ENCODE assay signal across 34 cellular contexts in genomic region chr13:61778531-61778930, GRCh38.
"Had no signal": no experiment of that assay in that cellular context is flagged by ENCODE, and none has a peak within 500 bp of the region (broad histone marks: within the 10 kb centered on the region; RNA-seq: fewer than 3 reads in every experiment).

No MANE protein-coding gene starts in this region.

- ATAC-seq: body of pancreas; effector memory CD8-positive, alpha-beta T cell; gastroesophageal sphincter; mucosa of descending colon; natural killer cell treated with Interleukin-12 subunit alpha and Interleukin-12 subunit beta and Interleukin-15 and Interleukin-18, amount 100 ng/mL, for 72 hours; right lobe of liver; stimulated activated naive CD8-positive, alpha-beta T cell treated with anti-CD3 and anti-CD28 coated beads, Interleukin-15, Interleukin-2, amounts not matched to agents 100 U/mL and 50 U/mL, for 24 hours had no signal

- H3K27ac Mint-ChIP-seq: activated CD4-positive, alpha-beta memory T cell treated with anti-CD3 and anti-CD28 coated beads for 36 hours; activated CD4-positive, alpha-beta T cell treated with anti-CD3 and anti-CD28 coated beads, Interleukin-2, amount 10 ng/mL, durations not matched to agents 24 days and 14 days; activated naive CD4-positive, alpha-beta T cell treated with anti-CD3 and anti-CD28 coated beads for 36 hours; activated naive CD8-positive, alpha-beta T cell treated with anti-CD3 and anti-CD28 coated beads for 36 hours; activated T-helper 1 cell treated with anti-CD3 and anti-CD28 coated beads, Interleukin-12 subunit alpha, Interleukin-12 subunit beta, Interleukin-2, Interleukin-4 antibody, amounts not matched to agents 30 ng/mL and 10 ng/mL and 1 ng/mL, durations not matched to agents 14 hours and 24 hours and 36 hours; effector memory CD8-positive, alpha-beta T cell; natural killer cell treated with Interleukin-12 subunit alpha and Interleukin-12 subunit beta and Interleukin-15 and Interleukin-18, amount 100 ng/mL, for 72 hours; progenitor cell of endocrine pancreas had no signal

- FAIRE-seq: endothelial cell of umbilical vein, TTC549 had no signal

- DNase-seq: activated CD4-positive, alpha-beta memory T cell treated with anti-CD3 and anti-CD28 coated beads for 36 hours; activated CD4-positive, alpha-beta T cell treated with anti-CD3 and anti-CD28 coated beads, Interleukin-2, amount 10 ng/mL, durations not matched to agents 24 days and 14 days; activated CD4-positive, CD25-positive, alpha-beta regulatory T cell treated with anti-CD3 and anti-CD28 coated beads, Interleukin-2, amount 50 U/mL, for 72 hours; activated CD8-positive, alpha-beta memory T cell treated with anti-CD3 and anti-CD28 coated beads, Interleukin-2, amount 50 U/mL, for 4 hours; activated effector memory CD4-positive, alpha-beta T cell treated with anti-CD3 and anti-CD28 coated beads, Interleukin-2, amount 50 U/mL, for 16 hours; activated naive CD4-positive, alpha-beta T cell treated with anti-CD3 and anti-CD28 coated beads for 36 hours; activated naive CD8-positive, alpha-beta T cell treated with anti-CD3 and anti-CD28 coated beads for 36 hours; activated T-cell treated with anti-CD3 and anti-CD28 coated beads, Interleukin-2, amount 50 U/mL, for 1 hour; adrenal gland; aorta; body of pancreas; cerebellar nuclear complex; colonic mucosa; dorsolateral prefrontal cortex; effector memory CD8-positive, alpha-beta T cell; hippocampal formation; left ventricle myocardium inferior; mucosa of descending colon; right lobe of liver; stimulated activated CD4-positive, alpha-beta T cell treated with anti-CD3 and anti-CD28 coated beads, Interleukin-2, amount 100 ng/mL, for 48 hours; stimulated activated naive CD8-positive, alpha-beta T cell treated with anti-CD3 and anti-CD28 coated beads, Interleukin-15, Interleukin-2, amounts not matched to agents 100 U/mL and 50 U/mL, for 24 hours; T-helper 9 cell; testis; transverse colon; WERI-Rb-1 had no signal

- H3K27ac ChIP-seq: adrenal gland, body of pancreas, cardiac muscle cell, colonic mucosa, dorsolateral prefrontal cortex, gastroesophageal sphincter, neutrophil, right lobe of liver, testis, transverse colon, WERI-Rb-1 had no signal

- H3K36me3 Mint-ChIP-seq: activated CD4-positive, alpha-beta memory T cell treated with anti-CD3 and anti-CD28 coated beads for 36 hours; activated naive CD8-positive, alpha-beta T cell treated with anti-CD3 and anti-CD28 coated beads for 36 hours; natural killer cell treated with Interleukin-12 subunit alpha and Interleukin-12 subunit beta and Interleukin-15 and Interleukin-18, amount 100 ng/mL, for 72 hours had no signal

- H3K4me1 Mint-ChIP-seq: activated CD4-positive, alpha-beta T cell treated with anti-CD3 and anti-CD28 coated beads, Interleukin-2, amount 10 ng/mL, durations not matched to agents 24 days and 14 days; activated naive CD8-positive, alpha-beta T cell treated with anti-CD3 and anti-CD28 coated beads for 36 hours had no signal

- H3K4me3 Mint-ChIP-seq: activated CD4-positive, alpha-beta memory T cell treated with anti-CD3 and anti-CD28 coated beads for 36 hours; activated CD4-positive, alpha-beta T cell treated with anti-CD3 and anti-CD28 coated beads, Interleukin-2, amount 10 ng/mL, durations not matched to agents 24 days and 14 days; activated naive CD4-positive, alpha-beta T cell treated with anti-CD3 and anti-CD28 coated beads for 36 hours; activated naive CD8-positive, alpha-beta T cell treated with anti-CD3 and anti-CD28 coated beads for 36 hours; activated T-helper 1 cell treated with anti-CD3 and anti-CD28 coated beads, Interleukin-12 subunit alpha, Interleukin-12 subunit beta, Interleukin-2, Interleukin-4 antibody, amounts not matched to agents 30 ng/mL and 10 ng/mL and 1 ng/mL, durations not matched to agents 14 hours and 24 hours and 36 hours; effector memory CD8-positive, alpha-beta T cell; natural killer cell treated with Interleukin-12 subunit alpha and Interleukin-12 subunit beta and Interleukin-15 and Interleukin-18, amount 100 ng/mL, for 72 hours had no signal

- H3K4me3 ChIP-seq: adrenal gland, body of pancreas, cardiac muscle cell, colonic mucosa, dorsolateral prefrontal cortex, gastroesophageal sphincter, left ventricle myocardium inferior, lung, mucosa of descending colon, right lobe of liver, testis, transverse colon had no signal

- H3K27me3 Mint-ChIP-seq: activated CD4-positive, alpha-beta memory T cell treated with anti-CD3 and anti-CD28 coated beads for 36 hours; activated CD4-positive, alpha-beta T cell treated with anti-CD3 and anti-CD28 coated beads, Interleukin-2, amount 10 ng/mL, durations not matched to agents 24 days and 14 days; activated naive CD8-positive, alpha-beta T cell treated with anti-CD3 and anti-CD28 coated beads for 36 hours; effector memory CD8-positive, alpha-beta T cell; natural killer cell treated with Interleukin-12 subunit alpha and Interleukin-12 subunit beta and Interleukin-15 and Interleukin-18, amount 100 ng/mL, for 72 hours; progenitor cell of endocrine pancreas had no signal

- H3K4me1 ChIP-seq: adrenal gland, colonic mucosa, right lobe of liver, testis, transverse colon had no signal

- H3K36me3 ChIP-seq: adrenal gland, cardiac muscle cell, colonic mucosa, gastroesophageal sphincter, left ventricle myocardium inferior, neutrophil, right lobe of liver, transverse colon, WERI-Rb-1 had no signal

- H3K27me3 ChIP-seq: adrenal gland, body of pancreas, cardiac muscle cell, colonic mucosa, gastroesophageal sphincter, neutrophil, right lobe of liver, testis, transverse colon had no signal
